13 cellular contexts compared by ENCODE assay signal in genomic region chr1:161972828-161973227, GRCh38. TPM values are rescaled to one million over a fixed set of nuclear protein-coding genes. Genes with fewer than 3 reads are reported as not detected.
DNase-seq lines count a peak whose midpoint lies in the region; ATAC-seq and TF ChIP-seq lines count a peak whose summit lies in the region.
"Had no signal": no experiment of that assay in that cellular context is flagged by ENCODE, and none has a peak within 500 bp of the region (broad histone marks: within the 10 kb centered on the region; RNA-seq: fewer than 3 reads in every experiment).

No MANE protein-coding gene starts in this region.

- no TSS peak for BruUV-seq in Caco-2 (replicated peaks; lab: Mats Ljungman, UMichigan)

- H3K36me3 ChIP-seq in Caco-2 (ENCODE audit: control insufficient read depth, insufficient read depth, low read length), result no peaks in the 10 kb centered on the region
- H3K36me3 ChIP-seq: BE2C had no signal

- H3K27me3 Mint-ChIP-seq in Caco-2 (ENCODE audit: insufficient read depth, unreplicated experiment) (no peaks in the 10 kb centered on the region), T-helper 17 cell (no peaks in the 10 kb centered on the region), neural crest cell (ENCODE audit: low read depth) (no peaks in the 10 kb centered on the region)

- H3K36me3 Mint-ChIP-seq in Caco-2 (ENCODE audit: insufficient read depth, unreplicated experiment) (no peaks in the 10 kb centered on the region), T-helper 17 cell (ENCODE audit: low read depth) (peaks cover 2% of the 10 kb centered on the region), neural crest cell (ENCODE audit: low read depth) (peaks cover 3% of the 10 kb centered on the region)
- no peaks in the 10 kb centered on the region for H3K36me3 Mint-ChIP-seq in stimulated activated effector memory CD8-positive, alpha-beta T cell treated with anti-CD3 and anti-CD28 coated beads, Interleukin-12 subunit alpha, Interleukin-12 subunit beta, amount 100 ng/mL, for 72 hours

- H3K4me3 ChIP-seq in Caco-2 (ENCODE audit: low read depth, low read length), result no peak overlapping the region
- H3K4me3 ChIP-seq: A549, GM23248 had no signal

- H3K4me3 Mint-ChIP-seq in Caco-2 (ENCODE audit: unreplicated experiment), result no peak overlapping the region
- H3K4me3 Mint-ChIP-seq in T-helper 17 cell, result peak overlapping the region; percentile 61
- H3K4me3 Mint-ChIP-seq in neural crest cell, result peak overlapping the region; percentile 31
- H3K4me3 Mint-ChIP-seq in stimulated activated effector memory CD8-positive, alpha-beta T cell treated with anti-CD3 and anti-CD28 coated beads, Interleukin-12 subunit alpha, Interleukin-12 subunit beta, amount 100 ng/mL, for 72 hours, result no peak overlapping the region
- H3K4me3 Mint-ChIP-seq: CD8-positive, alpha-beta memory T cell; H9 had no signal

- H3K4me1 Mint-ChIP-seq in Caco-2 (ENCODE audit: low read depth, unreplicated experiment), result no peaks in the 10 kb centered on the region
- peaks cover 8% of the 10 kb centered on the region for H3K4me1 Mint-ChIP-seq in T-helper 17 cell
- H3K4me1 Mint-ChIP-seq in neural crest cell, result peaks cover 22% of the 10 kb centered on the region
- no peaks in the 10 kb centered on the region for H3K4me1 Mint-ChIP-seq in stimulated activated effector memory CD8-positive, alpha-beta T cell treated with anti-CD3 and anti-CD28 coated beads, Interleukin-12 subunit alpha, Interleukin-12 subunit beta, amount 100 ng/mL, for 72 hours
- H3K4me1 Mint-ChIP-seq: CD14-positive monocyte; CD8-positive, alpha-beta memory T cell had no signal

- no peaks in the 10 kb centered on the region for H3K4me1 ChIP-seq in Caco-2
- H3K4me1 ChIP-seq: A549, BE2C had no signal

- intact Hi-C loops in Caco-2 (cut with micrococcal nuclease; ENCODE audit: unreplicated experiment), result no loop called here

- ATAC-seq in T-helper 17 cell (no peak), GM18519 (IDR thresholded peaks at IDR 0.05; ENCODE audit: low FRiP score, unreplicated experiment) (no peak)
- ATAC-seq in stimulated activated effector memory CD8-positive, alpha-beta T cell treated with anti-CD3 and anti-CD28 coated beads, Interleukin-12 subunit alpha, Interleukin-12 subunit beta, amount 100 ng/mL, for 72 hours, result no peak

- POLR2A ChIA-PET in Caco-2 (lab: Charles Lee), result no interaction called here

- TF ChIP-seq CTCF in Caco-2 (IDR thresholded peaks at IDR 0.05; ENCODE audit: insufficient read depth in 1 of 2, low read depth in 1 of 2, low read length in 1 of 2, severe bottlenecking in 1 of 2, unreplicated experiment in 1 of 2) (no peak), neural crest cell (conservative IDR thresholded peaks at IDR 0.05) (no peak)

- CTCF ChIA-PET in Caco-2 (lab: Charles Lee), result no interaction called here

- no peaks in the 10 kb centered on the region for H3K27me3 ChIP-seq in Caco-2 (replicated peaks; ENCODE audit: control insufficient read depth, insufficient read depth, low read length)
- H3K27me3 ChIP-seq: BE2C had no signal

- DNase-seq in Caco-2, result no peak
- DNase-seq in T-helper 17 cell, result no peak
- no peak for DNase-seq in neural crest cell (ENCODE audit: low read depth, low spot score)
- no peak for DNase-seq in stimulated activated effector memory CD8-positive, alpha-beta T cell treated with anti-CD3 and anti-CD28 coated beads, Interleukin-12 subunit alpha, Interleukin-12 subunit beta, amount 100 ng/mL, for 72 hours (ENCODE audit: low spot score in 2 of 2)
- no peak for DNase-seq in epidermal melanocyte (ENCODE audit: insufficient read length, low spot score)
- DNase-seq in inferior parietal cortex (ENCODE audit: extremely low spot score), result no peak
- DNase-seq: BE2C; CD8-positive, alpha-beta memory T cell; GM23248; H9 had no signal

- H3K9me3 ChIP-seq in Caco-2 (no peaks in the 10 kb centered on the region), T-helper 17 cell (ENCODE audit: control insufficient read depth, low read length, poor library complexity, severe bottlenecking) (no peaks in the 10 kb centered on the region)
- H3K9me3 ChIP-seq: A549, BE2C had no signal

- peak overlapping the region; percentile 24 for H3K27ac Mint-ChIP-seq in Caco-2 (ENCODE audit: unreplicated experiment)
- peak overlapping the region; percentile 67 for H3K27ac Mint-ChIP-seq in T-helper 17 cell
- H3K27ac Mint-ChIP-seq in neural crest cell (ENCODE audit: unreplicated experiment), result no peak overlapping the region
- H3K27ac Mint-ChIP-seq in stimulated activated effector memory CD8-positive, alpha-beta T cell treated with anti-CD3 and anti-CD28 coated beads, Interleukin-12 subunit alpha, Interleukin-12 subunit beta, amount 100 ng/mL, for 72 hours, result peak overlapping the region; percentile 46
- H3K27ac Mint-ChIP-seq: CD8-positive, alpha-beta memory T cell; H9 had no signal

- no peaks in the 10 kb centered on the region for H3K9me3 Mint-ChIP-seq in Caco-2 (ENCODE audit: unreplicated experiment)
- no peaks in the 10 kb centered on the region for H3K9me3 Mint-ChIP-seq in neural crest cell
- no peaks in the 10 kb centered on the region for H3K9me3 Mint-ChIP-seq in stimulated activated effector memory CD8-positive, alpha-beta T cell treated with anti-CD3 and anti-CD28 coated beads, Interleukin-12 subunit alpha, Interleukin-12 subunit beta, amount 100 ng/mL, for 72 hours
- H3K9me3 Mint-ChIP-seq: CD8-positive, alpha-beta memory T cell had no signal

RNA-seq across cellular contexts. Expression of gene OLFML2B, which starts 50.8 kb away (rescaled TPM):
- 0.43 and 0.56 TPM in 2 replicates for total RNA-seq in Caco-2 (2022)
- total RNA-seq in T-helper 17 cell, result not detected
- total RNA-seq in neural crest cell, result 5.8 and 7.3 TPM in 2 replicates

Comparison
In these comparisons a context has a peak if more than half of its experiments do, and no peak if none do; other contexts are left out.
1. H3K4me3 Mint-ChIP-seq: peak in T-helper 17 cell (single experiment) and neural crest cell (single experiment); none in Caco-2 (single experiment) and stimulated activated effector memory CD8-positive, alpha-beta T cell treated with anti-CD3 and anti-CD28 coated beads, Interleukin-12 subunit alpha, Interleukin-12 subunit beta, amount 100 ng/mL, for 72 hours (single experiment).